Comparison of ENCODE assay signal across 10 cellular contexts in the genomic region with DNA sequence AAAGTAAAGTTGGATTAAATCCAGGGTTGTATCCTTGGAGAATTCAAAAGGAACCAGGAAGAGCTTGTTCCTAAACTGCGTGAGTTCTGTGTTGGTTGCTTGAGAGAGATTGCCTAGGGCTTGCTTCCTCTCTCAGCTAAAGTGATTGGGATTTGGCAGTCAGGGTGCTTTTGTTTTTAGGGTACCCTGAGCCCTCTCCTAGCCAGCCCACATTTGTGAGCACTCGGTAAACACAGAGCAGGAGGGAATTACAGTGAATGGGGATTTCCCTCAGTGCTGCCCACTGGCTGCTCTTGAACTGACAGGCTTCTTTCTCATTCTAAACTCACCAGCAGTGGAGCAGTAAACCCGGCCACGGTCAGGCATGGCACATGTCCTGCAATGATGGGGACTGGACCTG.
DNase-seq lines count a peak whose midpoint lies in the region; ATAC-seq and TF ChIP-seq lines count a peak whose summit lies in the region.
"Had no signal": no experiment of that assay in that cellular context is flagged by ENCODE, and none has a peak within 500 bp of the region (broad histone marks: within the 10 kb centered on the region; RNA-seq: fewer than 3 reads in every experiment).

No MANE protein-coding gene starts in this region.

- no peak overlapping the region for H4K12ac ChIP-seq in trophoblast cell (ENCODE audit: low read depth, low read length)

- peaks cover 18% of the 10 kb centered on the region; the same call in 2 of the 3 replicates for H3K4me1 Mint-ChIP-seq in GM23338
- H3K4me1 Mint-ChIP-seq in activated CD4-positive, alpha-beta T cell treated with anti-CD3 and anti-CD28 coated beads for 36 hours = no peaks in the 10 kb centered on the region

- H3K9me2 ChIP-seq in GM23338 (ENCODE audit: insufficient read depth) = no peaks in the 10 kb centered on the region

- H3F3A ChIP-seq in GM23338 (replicated peaks; ENCODE audit: low read depth) = no peaks in the 10 kb centered on the region

- ATAC-seq in GM23338 = peak; percentile 99
- ATAC-seq in activated CD4-positive, alpha-beta T cell treated with anti-CD3 and anti-CD28 coated beads for 36 hours = no peak

- no CpG with 5 or more reads among the region's 4 CpGs for WGBS in trophoblast cell (ENCODE audit: extremely low coverage, insufficient coverage, insufficient read length)

- peak overlapping the region; percentile 46; the same call in 1 of the 2 replicates for H3K27ac Mint-ChIP-seq in GM23338
- H3K27ac Mint-ChIP-seq in activated CD4-positive, alpha-beta T cell treated with anti-CD3 and anti-CD28 coated beads for 36 hours = no peak overlapping the region

- H3K27me3 ChIP-seq in GM23338 (ENCODE audit: insufficient read depth) (no peaks in the 10 kb centered on the region), trophoblast cell (ENCODE audit: insufficient read depth, low read length) (no peaks in the 10 kb centered on the region)

- CTCF ChIA-PET in activated CD4-positive, alpha-beta T cell treated with anti-CD3 and anti-CD28 coated beads for 36 hours (lab: Charles Lee) = no interaction called here

- no peaks in the 10 kb centered on the region; the same call in 2 of the 3 replicates for H3K9me3 Mint-ChIP-seq in GM23338
- H3K9me3 Mint-ChIP-seq in activated CD4-positive, alpha-beta T cell treated with anti-CD3 and anti-CD28 coated beads for 36 hours (ENCODE audit: low read depth) = no peaks in the 10 kb centered on the region

- no peak overlapping the region for H3K4me3 Mint-ChIP-seq in GM23338
- H3K4me3 Mint-ChIP-seq in activated CD4-positive, alpha-beta T cell treated with anti-CD3 and anti-CD28 coated beads for 36 hours = no peak overlapping the region

- H4K20me1 ChIP-seq in GM23338 (replicated peaks; ENCODE audit: insufficient read depth) = no peaks in the 10 kb centered on the region; the same call in 1 of the 2 replicates

- H4K8ac ChIP-seq in trophoblast cell (ENCODE audit: low read depth, low read length) = no peak overlapping the region

- H3K4me1 ChIP-seq in GM23338 (ENCODE audit: insufficient read depth) (peaks cover 5% of the 10 kb centered on the region; the same call in 1 of the 2 replicates), trophoblast cell (ENCODE audit: control insufficient read depth in 1 of 2, insufficient read depth in 2 of 2, low read length in 2 of 2) (peaks cover 12 to 16% of the 10 kb centered on the region in 2 experiments)

- peaks cover 3% of the 10 kb centered on the region for H3K79me1 ChIP-seq in trophoblast cell (ENCODE audit: low read length)

- H3K9ac ChIP-seq in trophoblast cell (ENCODE audit: low read length) = no peak overlapping the region

- no peak for TF ChIP-seq CTCF in GM23338 (conservative IDR thresholded peaks at IDR 0.05; ENCODE audit: low read depth in 2 of 2)
- no peak; the same call in 1 of the 2 replicates for TF ChIP-seq CTCF in VCaP (conservative IDR thresholded peaks at IDR 0.05)
- peak; percentile 10 for TF ChIP-seq CTCF in fibroblast of villous mesenchyme (IDR thresholded peaks at IDR 0.05; ENCODE audit: insufficient read depth, low read depth, low read length)

- H3K9me3 ChIP-seq in trophoblast cell (ENCODE audit: insufficient read depth, low read depth, low read length) = no peaks in the 10 kb centered on the region

- H2BK120ac ChIP-seq in trophoblast cell (ENCODE audit: insufficient read depth, low read length, poor library complexity) = no peak overlapping the region

- H3K27ac ChIP-seq in GM23338 (ENCODE audit: low read depth) (no peak overlapping the region), VCaP (peak overlapping the region; percentile 57), trophoblast cell (ENCODE audit: low read depth, low read length) (no peak overlapping the region)

- H2AFZ ChIP-seq in GM23338 (no peak overlapping the region), trophoblast cell (ENCODE audit: insufficient read depth, low read length, poor library complexity) (no peak overlapping the region)

- H3K4ac ChIP-seq in trophoblast cell (ENCODE audit: low read depth, low read length) = no peak overlapping the region

- no peak overlapping the region for H2BK5ac ChIP-seq in trophoblast cell (ENCODE audit: low read depth, low read length, poor library complexity)

- H3K36me3 ChIP-seq in GM23338 (ENCODE audit: insufficient read depth) (no peaks in the 10 kb centered on the region), trophoblast cell (ENCODE audit: control insufficient read depth in 1 of 2, insufficient read depth in 2 of 2, low read length in 2 of 2) (peaks cover 0 to 2% of the 10 kb centered on the region in 2 experiments)

- no peaks in the 10 kb centered on the region for H3K36me3 Mint-ChIP-seq in GM23338 (ENCODE audit: low read depth)
- no peaks in the 10 kb centered on the region for H3K36me3 Mint-ChIP-seq in activated CD4-positive, alpha-beta T cell treated with anti-CD3 and anti-CD28 coated beads for 36 hours (ENCODE audit: low read depth)

- intact Hi-C loops in activated CD4-positive, alpha-beta T cell treated with anti-CD3 and anti-CD28 coated beads for 36 hours (cut with DNase I, micrococcal nuclease) = no loop called here

- no peak overlapping the region for H3K4me2 ChIP-seq in GM23338
- H3K4me2 ChIP-seq in trophoblast cell (ENCODE audit: low read length) = no peak overlapping the region

- H3K79me2 ChIP-seq in GM23338 (replicated peaks; ENCODE audit: insufficient read depth) (no peaks in the 10 kb centered on the region), trophoblast cell (ENCODE audit: control insufficient read depth, insufficient read depth, low read length, poor library complexity) (no peaks in the 10 kb centered on the region)

- H2BK12ac ChIP-seq in trophoblast cell (ENCODE audit: low read length) = no peak overlapping the region

- H3K27me3 Mint-ChIP-seq in GM23338 (ENCODE audit: insufficient read depth, low read depth, poor library complexity) = peaks cover 2% of the 10 kb centered on the region
- H3K27me3 Mint-ChIP-seq in activated CD4-positive, alpha-beta T cell treated with anti-CD3 and anti-CD28 coated beads for 36 hours = peaks cover 2% of the 10 kb centered on the region

- no peak overlapping the region for H2AK5ac ChIP-seq in trophoblast cell (ENCODE audit: low read length)

- H3K18ac ChIP-seq in trophoblast cell (ENCODE audit: low read length) = peak overlapping the region; percentile 75

- DNase-seq in GM23338 (ENCODE audit: low spot score) = peak; percentile 68
- no peak for DNase-seq in fibroblast of villous mesenchyme (ENCODE audit: low read depth)
- no peak for DNase-seq in trophoblast cell
- DNase-seq in NOMO-1 treated with DMSO at 0.1 percent for 48 hours (lab: John Stamatoyannopoulos, UW; ENCODE audit: unreplicated experiment) = no peak
- DNase-seq in DMS79 treated with DMSO at 0.1 percent for 48 hours (lab: John Stamatoyannopoulos, UW) = no peak
- no peak for DNase-seq in activated CD4-positive, alpha-beta T cell treated with anti-CD3 and anti-CD28 coated beads, Interleukin-2, amount 50 U/mL, for 4 hours
- no peak for DNase-seq in activated CD4-positive, alpha-beta T cell treated with anti-CD3 and anti-CD28 coated beads for 36 hours
- DNase-seq: activated gamma-delta T cell treated with Interleukin-2 at 50 U/mL for 16 hours, posterior cingulate gyrus had no signal

- H3K4me3 ChIP-seq in GM23338 (no peak overlapping the region), fibroblast of villous mesenchyme (ENCODE audit: low read depth, low read length) (no peak overlapping the region), trophoblast cell (ENCODE audit: low read depth, low read length) (no peak overlapping the region)

- POLR2A ChIA-PET in activated CD4-positive, alpha-beta T cell treated with anti-CD3 and anti-CD28 coated beads for 36 hours (lab: Charles Lee) = no interaction called here

- no peak overlapping the region for H4K91ac ChIP-seq in trophoblast cell (ENCODE audit: low read depth, low read length)

- no peak overlapping the region for H3K23ac ChIP-seq in trophoblast cell (ENCODE audit: low read length)

- no peak overlapping the region for H3K14ac ChIP-seq in trophoblast cell (ENCODE audit: low read length)

TF ChIP-seq in GM23338, 12 proteins besides CTCF, POLR2A, EP300 and RAD21 (continues in another document):
- TF ChIP-seq, protein P1, sequence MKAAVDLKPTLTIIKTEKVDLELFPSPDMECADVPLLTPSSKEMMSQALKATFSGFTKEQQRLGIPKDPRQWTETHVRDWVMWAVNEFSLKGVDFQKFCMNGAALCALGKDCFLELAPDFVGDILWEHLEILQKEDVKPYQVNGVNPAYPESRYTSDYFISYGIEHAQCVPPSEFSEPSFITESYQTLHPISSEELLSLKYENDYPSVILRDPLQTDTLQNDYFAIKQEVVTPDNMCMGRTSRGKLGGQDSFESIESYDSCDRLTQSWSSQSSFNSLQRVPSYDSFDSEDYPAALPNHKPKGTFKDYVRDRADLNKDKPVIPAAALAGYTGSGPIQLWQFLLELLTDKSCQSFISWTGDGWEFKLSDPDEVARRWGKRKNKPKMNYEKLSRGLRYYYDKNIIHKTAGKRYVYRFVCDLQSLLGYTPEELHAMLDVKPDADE (IDR thresholded peaks at IDR 0.05) = no peak
- TF ChIP-seq POLR2AphosphoS5 (IDR thresholded peaks at IDR 0.05; ENCODE audit: low read depth) (no peak), ZNF114 (CRISPR knock-in tag; IDR thresholded peaks at IDR 0.05) (no peak), JUNB (IDR thresholded peaks at IDR 0.05; ENCODE audit: unreplicated experiment) (no peak), STAT1 (IDR thresholded peaks at IDR 0.05; ENCODE audit: unreplicated experiment) (no peak), EZH2phosphoT487 (IDR thresholded peaks at IDR 0.05; ENCODE audit: unreplicated experiment) (no peak)
